9 cellular contexts compared by ENCODE assay signal in genomic region chr5:139385061-139385889, GRCh38. TPM values are rescaled to one million over a fixed set of nuclear protein-coding genes. Genes with fewer than 3 reads are reported as not detected.
DNase-seq lines count a peak whose midpoint lies in the region; ATAC-seq, FAIRE-seq and TF ChIP-seq lines count a peak whose summit lies in the region.
"Had no signal": no experiment of that assay in that cellular context is flagged by ENCODE, and none has a peak within 500 bp of the region (broad histone marks: within the 10 kb centered on the region; RNA-seq: fewer than 3 reads in every experiment).

No MANE protein-coding gene starts in this region.

- ATAC-seq in HG03460 (IDR thresholded peaks at IDR 0.05; ENCODE audit: unreplicated experiment), result no peak

- H3K9ac ChIP-seq in parathyroid adenoma, result no peak overlapping the region

- H3K4me3 ChIP-seq in GM06990 (replicated peaks; ENCODE audit: low read depth, low read length), result peak overlapping the region; percentile 16; the same call in 1 of the 2 replicates
- no peak overlapping the region for H3K4me3 ChIP-seq in bronchial epithelial cell (ENCODE audit: low read depth, low read length)
- H3K4me3 ChIP-seq in parathyroid adenoma (ENCODE audit: low read depth, low read length), result peak overlapping the region; percentile 30

- H3K27me3 ChIP-seq in GM06990 (replicated peaks; ENCODE audit: control insufficient read depth, insufficient read depth, low read length), result no peaks in the 10 kb centered on the region
- no peaks in the 10 kb centered on the region for H3K27me3 ChIP-seq in bronchial epithelial cell (ENCODE audit: control insufficient read depth, insufficient read depth, low read length)
- no peaks in the 10 kb centered on the region for H3K27me3 ChIP-seq in parathyroid adenoma (ENCODE audit: control insufficient read depth, insufficient read depth, low read length)

- peak overlapping the region; percentile 44 for H3K4me2 ChIP-seq in parathyroid adenoma (ENCODE audit: low read length)

- H3K4me1 ChIP-seq in parathyroid adenoma, result peaks cover 23% of the 10 kb centered on the region

- no peak for FAIRE-seq in bronchial epithelial cell (lab: Jason Lieb, UNC)
- FAIRE-seq: islet of Langerhans had no signal

- no peaks in the 10 kb centered on the region for H3K9me3 ChIP-seq in parathyroid adenoma (ENCODE audit: control insufficient read depth, low read length)

- TF ChIP-seq CTCF in GM06990 (IDR thresholded peaks at IDR 0.05; ENCODE audit: insufficient read depth, low read length, poor library complexity, severe bottlenecking) (peak; percentile 18), bronchial epithelial cell (IDR thresholded peaks at IDR 0.05; ENCODE audit: insufficient read depth, low read length, severe bottlenecking) (peak; percentile 16), parathyroid adenoma (IDR thresholded peaks at IDR 0.05) (peak; percentile 46)

- no peaks in the 10 kb centered on the region for H3K79me2 ChIP-seq in parathyroid adenoma

- H2AFZ ChIP-seq in parathyroid adenoma, result peak overlapping the region; percentile 73

- no peak for DNase-seq in GM06990 (ENCODE audit: extremely low read depth, insufficient read length)
- DNase-seq in NCI-H2029 (lab: John Stamatoyannopoulos, UW), result peak; percentile 33
- no peak for DNase-seq in bronchial epithelial cell (ENCODE audit: low read depth)
- DNase-seq in NCI-H446 (lab: John Stamatoyannopoulos, UW), result no peak
- DNase-seq in germinal center (ENCODE audit: low spot score), result no peak
- DNase-seq in NCI-H82 (lab: John Stamatoyannopoulos, UW), result no peak

- H3K36me3 ChIP-seq in GM06990 (ENCODE audit: control insufficient read depth, insufficient read depth, low read length) (peaks cover 6% of the 10 kb centered on the region), bronchial epithelial cell (ENCODE audit: control insufficient read depth, insufficient read depth, low read length) (no peaks in the 10 kb centered on the region), parathyroid adenoma (ENCODE audit: control insufficient read depth, insufficient read depth, low read length) (no peaks in the 10 kb centered on the region)

- H3K27ac ChIP-seq in parathyroid adenoma, result no peak overlapping the region

RNA-seq across cellular contexts. Expression of gene SLC23A1, which starts 2.2 kb away (rescaled TPM):
- not detected in 2 replicates for total RNA-seq in bronchial epithelial cell

RNA-seq across cellular contexts. Expression of gene MZB1, which starts 4.4 kb away (rescaled TPM):
- 0.13 TPM in 1 of 2 replicates, not detected in the other for total RNA-seq in bronchial epithelial cell

RNA-seq across cellular contexts. Expression of gene PROB1, which starts 9.6 kb away (rescaled TPM):
- 0.51 and 0.53 TPM in 2 replicates for total RNA-seq in bronchial epithelial cell

RNA-seq across cellular contexts. Expression of gene SPATA24, which starts 18.6 kb away (rescaled TPM):
- 6.1 and 7.3 TPM in 2 replicates for total RNA-seq in bronchial epithelial cell

RNA-seq across cellular contexts. Expression of gene PAIP2, which starts 43.6 kb away (rescaled TPM):
- total RNA-seq in bronchial epithelial cell, result 68.7 and 80.3 TPM in 2 replicates
